ENCODE assay signal across 26 cellular contexts in genomic region chr3:145006291-145006690, GRCh38.
"Had no signal": no experiment of that assay in that cellular context is flagged by ENCODE, and none has a peak within 500 bp of the region (broad histone marks: within the 10 kb centered on the region; RNA-seq: fewer than 3 reads in every experiment).

No MANE protein-coding gene starts in this region.

- H3K4me2 ChIP-seq: PC-9 had no signal

- H3K4me3 ChIP-seq: adrenal gland, body of pancreas, breast epithelium, PC-9 had no signal

- H3K27ac ChIP-seq: adrenal gland, body of pancreas, breast epithelium, PC-9 had no signal

- H3K4me1 ChIP-seq: adrenal gland, body of pancreas, breast epithelium had no signal

- H2AFZ ChIP-seq: PC-9 had no signal

- H3K36me3 ChIP-seq: adrenal gland, breast epithelium had no signal

- H3K27me3 ChIP-seq: adrenal gland, body of pancreas, breast epithelium had no signal

- DNase-seq: activated CD4-positive, alpha-beta T cell treated with anti-CD3 and anti-CD28 coated beads for 36 hours; activated CD4-positive, alpha-beta T cell treated with anti-CD3 and anti-CD28 coated beads, Interleukin-2, amount 10 ng/mL, durations not matched to agents 7 days and 5 days; activated CD4-positive, alpha-beta T cell treated with anti-CD3 and anti-CD28 coated beads, Interleukin-2, amount 50 U/mL, for 48 hours; activated CD8-positive, alpha-beta T cell treated with anti-CD3 and anti-CD28 coated beads, Interleukin-2, amount 10 ng/mL, durations not matched to agents 7 days and 5 days; activated gamma-delta T cell treated with Interleukin-2 at 50 U/mL for 16 hours; activated naive CD4-positive, alpha-beta T cell treated with anti-CD3 and anti-CD28 coated beads for 36 hours; activated T-cell treated with anti-CD3 and anti-CD28 coated beads, Interleukin-2, amount 50 U/mL, for 24 hours; adrenal gland; body of pancreas; Karpas-422; KBM-7; NCI-H1105; NCI-H1417 treated with DMSO at 0.1 percent for 48 hours; NCI-H187 treated with DMSO at 0.1 percent for 48 hours; NCI-H2081 treated with DMSO at 0.1 percent for 48 hours; NCI-H510A; NCI-H526; NCI-H748 treated with DMSO at 0.1 percent for 48 hours; NK-92 treated with Interleukin-12 subunit alpha and Interleukin-12 subunit beta, amount 100 ng/mL, for 24 hours; PC-9; Right ventricle myocardium superior; SW 1271; T-helper 1 cell; T-helper 2 cell; T-helper 9 cell had no signal

- H3K9me3 ChIP-seq: adrenal gland, body of pancreas had no signal
